8 cellular contexts compared by ENCODE assay signal in the genomic region with DNA sequence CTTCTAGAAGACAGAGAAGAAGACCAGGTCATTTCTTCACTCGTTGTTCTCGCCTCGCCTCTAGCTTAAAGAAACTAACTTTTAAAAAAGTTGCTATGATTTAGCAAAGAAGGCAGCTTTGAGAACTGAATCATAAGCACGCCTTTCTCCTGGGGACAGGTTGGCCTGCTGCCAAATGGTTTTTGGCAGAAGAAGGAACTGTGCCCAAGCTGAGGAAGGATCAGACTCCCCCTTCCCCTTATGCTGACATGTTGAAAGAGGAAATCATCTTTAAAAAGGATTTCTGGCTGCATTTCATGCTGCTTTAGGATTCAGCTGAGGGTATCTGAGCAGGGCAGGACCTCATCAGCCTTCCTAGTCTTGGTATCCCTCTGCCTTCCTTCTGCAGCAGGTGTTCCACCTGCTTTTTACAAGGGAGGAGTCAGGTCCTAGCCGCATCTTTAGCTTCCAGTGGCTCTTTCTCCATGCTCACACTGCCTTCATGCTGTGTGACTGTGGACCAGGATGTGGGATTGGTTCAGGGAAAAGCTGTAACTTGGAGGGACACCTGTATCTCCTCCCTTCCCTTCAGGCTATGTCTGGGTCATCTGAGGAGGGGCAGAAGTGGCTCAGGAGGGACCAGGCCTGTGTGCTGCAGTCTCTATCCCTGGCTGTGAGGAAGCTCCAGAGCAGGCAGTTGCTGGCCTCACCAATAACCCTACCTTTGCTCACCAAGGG. TPM values are rescaled to one million over a fixed set of nuclear protein-coding genes. Genes with fewer than 3 reads are reported as not detected.
DNase-seq lines count a peak whose midpoint lies in the region; TF ChIP-seq lines count a peak whose summit lies in the region.

No MANE protein-coding gene starts in this region.

- peaks cover 19% of the 10 kb centered on the region for H3K4me1 ChIP-seq in OCI-LY3 (ENCODE audit: low read length)

- H3K4me2 ChIP-seq in OCI-LY3 (ENCODE audit: low read length): peak overlapping the region; percentile 43

- H3K79me2 ChIP-seq in OCI-LY3 (ENCODE audit: low read length): no peaks in the 10 kb centered on the region

- H3K4me3 ChIP-seq in OCI-LY3 (ENCODE audit: low read length) (no peak overlapping the region), epithelial cell of esophagus (ENCODE audit: low read length) (no peak overlapping the region)

- no peak overlapping the region for H3K9ac ChIP-seq in OCI-LY3 (ENCODE audit: low read length)

- H3K4me1 Mint-ChIP-seq in osteocyte (ENCODE audit: unreplicated experiment): peaks cover 52% of the 10 kb centered on the region

- DNase-seq in COR-L47 (lab: John Stamatoyannopoulos, UW): peak; percentile 70
- peak; percentile 64 for DNase-seq in epithelial cell of esophagus (ENCODE audit: low read depth)
- DNase-seq in osteocyte (ENCODE audit: extremely low spot score, unreplicated experiment): no peak
- no peak for DNase-seq in AG08396 (ENCODE audit: low spot score)
- no peak for DNase-seq in effector CD8-positive, alpha-beta T cell (lab: John Stamatoyannopoulos, UW)
- DNase-seq in hepatic stellate cell (ENCODE audit: low spot score): no peak
- DNase-seq in germinal center (ENCODE audit: low spot score): no peak

- TF ChIP-seq CTCF in OCI-LY3 (IDR thresholded peaks at IDR 0.05; ENCODE audit: low read depth, low read length) (no peak), epithelial cell of esophagus (IDR thresholded peaks at IDR 0.05; ENCODE audit: insufficient read depth, low read depth, low read length, missing control alignments) (no peak), osteocyte (IDR thresholded peaks at IDR 0.05) (no peak)

- H3K9me3 Mint-ChIP-seq in osteocyte (ENCODE audit: unreplicated experiment): no peaks in the 10 kb centered on the region

- no peaks in the 10 kb centered on the region for H3K9me3 ChIP-seq in OCI-LY3 (ENCODE audit: insufficient read depth, low read length)

- H3K27me3 Mint-ChIP-seq in osteocyte (ENCODE audit: unreplicated experiment): no peaks in the 10 kb centered on the region

- H3K27ac ChIP-seq in OCI-LY3 (ENCODE audit: low read length): peak overlapping the region; percentile 54

- peaks cover 8% of the 10 kb centered on the region for H3K36me3 Mint-ChIP-seq in osteocyte (ENCODE audit: unreplicated experiment)

- H3K27ac Mint-ChIP-seq in osteocyte (ENCODE audit: unreplicated experiment): peak overlapping the region; percentile 52

- no peaks in the 10 kb centered on the region for H3K36me3 ChIP-seq in OCI-LY3 (replicated peaks; ENCODE audit: low read depth, low read length)

- H4K20me1 ChIP-seq in OCI-LY3 (ENCODE audit: insufficient read depth, low read length): no peaks in the 10 kb centered on the region

- H3K27me3 ChIP-seq in OCI-LY3 (ENCODE audit: low read depth, low read length): no peaks in the 10 kb centered on the region

- H2AFZ ChIP-seq in OCI-LY3 (ENCODE audit: low read depth, low read length): no peak overlapping the region

- H3K4me3 Mint-ChIP-seq in osteocyte (ENCODE audit: unreplicated experiment): peak overlapping the region; percentile 26

RNA-seq across cellular contexts. Expression of a gene that starts 34.1 kb away (rescaled TPM):
- total RNA-seq in osteocyte: 63.8 and 69.4 TPM in 2 replicates

Comparison
In these comparisons a context has a peak if more than half of its experiments do, and no peak if none do; other contexts are left out.
1. DNase-seq: peak in COR-L47 (single experiment) and epithelial cell of esophagus (single experiment); none in osteocyte (single experiment), AG08396 (single experiment), effector CD8-positive, alpha-beta T cell (single experiment), hepatic stellate cell (single experiment) and germinal center (single experiment).